Comparison of ENCODE assay signal across 14 cellular contexts in genomic region chr13:100532836-100533435, GRCh38. TPM values are rescaled to one million over a fixed set of nuclear protein-coding genes. Genes with fewer than 3 reads are reported as not detected.
DNase-seq lines count a peak whose midpoint lies in the region; ATAC-seq and TF ChIP-seq lines count a peak whose summit lies in the region.
"Had no signal": no experiment of that assay in that cellular context is flagged by ENCODE, and none has a peak within 500 bp of the region (broad histone marks: within the 10 kb centered on the region; RNA-seq: fewer than 3 reads in every experiment).

No MANE protein-coding gene starts in this region.

- H3K9ac ChIP-seq in BLaER1: no peak overlapping the region

- no peak for TF ChIP-seq CTCF in coronary artery (IDR thresholded peaks at IDR 0.05)
- TF ChIP-seq CTCF in lower lobe of right lung (IDR thresholded peaks at IDR 0.05): no peak
- no peak for TF ChIP-seq CTCF in sigmoid colon (IDR thresholded peaks at IDR 0.05)

- 94 to 97% methylated on average over 14 of the region's 14 CpGs for WGBS in sigmoid colon, 2 donors

- peak; percentile 3 to 17 for ATAC-seq in lower lobe of right lung
- ATAC-seq: CD8-positive, alpha-beta T cell; HCT116 had no signal

- no peak for TF ChIP-seq EP300 in sigmoid colon (IDR thresholded peaks at IDR 0.05)

- H3K27ac ChIP-seq in BLaER1 (no peak overlapping the region), coronary artery (no peak overlapping the region), lower lobe of right lung (no peak overlapping the region), sigmoid colon (no peak overlapping the region)

- DNase-seq in COLO668 (lab: John Stamatoyannopoulos, UW; ENCODE audit: unreplicated experiment): peak; percentile 49
- peak; percentile 46 for DNase-seq in coronary artery (ENCODE audit: low spot score)
- DNase-seq in lower lobe of right lung: no peak
- no peak for DNase-seq in medulla oblongata (ENCODE audit: extremely low spot score)
- no peak for DNase-seq in sigmoid colon
- DNase-seq in activated CD4-positive, CD25-positive, alpha-beta regulatory T cell treated with anti-CD3 and anti-CD28 coated beads, Interleukin-2, amount 50 U/mL, for 72 hours: no peak
- DNase-seq: GF-D8, IMR-90, Kasumi-1, NCI-H82, SIG-M5 had no signal

- peaks cover 10% of the 10 kb centered on the region for H3K9me3 ChIP-seq in BLaER1
- H3K9me3 ChIP-seq in lower lobe of right lung: no peaks in the 10 kb centered on the region
- no peaks in the 10 kb centered on the region for H3K9me3 ChIP-seq in sigmoid colon

- H3K4me1 ChIP-seq in BLaER1: peaks cover 66% of the 10 kb centered on the region
- H3K4me1 ChIP-seq in lower lobe of right lung: no peaks in the 10 kb centered on the region
- no peaks in the 10 kb centered on the region for H3K4me1 ChIP-seq in sigmoid colon

- intact Hi-C loops in lower lobe of right lung (cut with DNase I): no loop called here
- intact Hi-C loops in sigmoid colon (cut with DNase I): no loop called here

- H3K4me3 ChIP-seq in BLaER1: no peak overlapping the region
- no peak overlapping the region for H3K4me3 ChIP-seq in coronary artery
- H3K4me3 ChIP-seq in lower lobe of right lung: no peak overlapping the region
- H3K4me3 ChIP-seq in sigmoid colon: no peak overlapping the region

- H3K27me3 ChIP-seq in BLaER1 (no peaks in the 10 kb centered on the region), lower lobe of right lung (ENCODE audit: low read depth) (no peaks in the 10 kb centered on the region), sigmoid colon (no peaks in the 10 kb centered on the region)

- TF ChIP-seq POLR2A in sigmoid colon (IDR thresholded peaks at IDR 0.05): no peak

- H3K4me2 ChIP-seq in BLaER1: peak overlapping the region; percentile 69; the same call in 1 of the 2 replicates

- H3K36me3 ChIP-seq in BLaER1: peaks cover 13% of the 10 kb centered on the region; the same call in 1 of the 2 replicates
- peaks cover 8% of the 10 kb centered on the region for H3K36me3 ChIP-seq in lower lobe of right lung
- peaks cover 0 to 32% (median 2%) of the 10 kb centered on the region in 4 donors for H3K36me3 ChIP-seq in sigmoid colon

- H4K20me1 ChIP-seq in BLaER1: no peaks in the 10 kb centered on the region

RNA-seq across cellular contexts. Expression of gene GGACT, which starts 55.7 kb away (rescaled TPM):
- total RNA-seq in lower lobe of right lung (3.4 TPM), sigmoid colon (1 to 10 TPM in 3 of 4 donors, under 1 TPM in 1; 0.99 to 2.2 (median 1.9) TPM)
- 1 to 10 TPM; 2.9 to 3.0 (median 3.0) TPM for polyA plus RNA-seq in sigmoid colon

Comparison
In these comparisons a context has a peak if more than half of its experiments do, and no peak if none do; other contexts are left out.
1. DNase-seq: peak in COLO668 (single experiment) and coronary artery (single experiment); none in lower lobe of right lung (single experiment), medulla oblongata (single experiment), sigmoid colon (single experiment) and activated CD4-positive, CD25-positive, alpha-beta regulatory T cell treated with anti-CD3 and anti-CD28 coated beads, Interleukin-2, amount 50 U/mL, for 72 hours (single experiment).